Comparison of ENCODE assay signal across 1 cellular context in the genomic region with DNA sequence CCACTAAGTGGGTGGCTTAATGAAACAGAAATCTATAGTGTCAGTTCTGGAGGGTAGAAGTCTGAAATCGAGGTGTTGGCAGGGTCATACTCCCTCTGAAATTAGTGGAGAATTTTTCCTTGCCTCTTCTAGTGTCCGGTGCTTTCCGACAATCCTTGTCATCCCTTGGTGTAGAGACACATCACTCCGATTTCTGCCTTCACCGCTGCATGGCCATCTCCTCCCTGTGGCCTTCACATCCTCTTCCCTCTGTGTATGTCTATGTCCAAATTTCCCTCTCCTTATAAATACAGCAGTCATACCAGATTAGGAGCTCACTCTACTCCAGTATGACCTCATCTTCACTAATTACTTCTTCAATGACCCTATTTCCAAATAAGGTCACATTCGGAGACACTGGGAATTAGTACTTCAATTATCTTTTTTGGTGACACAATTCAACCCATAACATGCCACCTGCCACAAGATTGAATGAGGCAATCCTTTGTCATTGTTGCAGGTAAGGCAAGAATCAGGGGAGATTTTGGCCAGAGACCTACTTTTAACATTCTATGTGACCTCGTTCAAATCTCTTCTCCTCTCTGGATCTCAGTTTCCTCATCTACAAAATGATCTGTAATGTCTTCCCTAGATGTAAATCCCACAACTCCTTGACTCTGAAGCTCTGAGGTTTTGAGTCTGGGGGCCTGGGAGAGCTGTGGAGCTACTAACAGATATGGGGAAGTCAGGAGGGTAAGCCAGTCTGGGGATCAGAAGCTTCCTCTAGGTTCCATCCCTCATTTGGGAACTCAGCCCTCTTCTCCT.
TF ChIP-seq lines count a peak whose summit lies in the region.

No MANE protein-coding gene starts in this region.

TF ChIP-seq in endothelial cell of umbilical vein, 7 proteins besides CTCF, POLR2A, EP300 and RAD21 (continued from another document):
- no peak for TF ChIP-seq MYC (IDR thresholded peaks at IDR 0.05; ENCODE audit: low read depth, low read length)
- TF ChIP-seq MAX (IDR thresholded peaks at IDR 0.05; ENCODE audit: insufficient read depth, insufficient read length): no peak
- TF ChIP-seq JUN (IDR thresholded peaks at IDR 0.05; ENCODE audit: borderline replicate concordance, insufficient read depth, insufficient read length, low read depth): no peak
- TF ChIP-seq GATA2 (IDR thresholded peaks at IDR 0.05; ENCODE audit: insufficient read depth, insufficient read length, low read depth, low read length): no peak
- no peak for TF ChIP-seq EZH2 (IDR thresholded peaks at IDR 0.05; ENCODE audit: borderline replicate concordance, low read depth, low read length, severe bottlenecking)
TF ChIP-seq in endothelial cell of umbilical vein: peak in this region for 0.
